ENCODE assay signal across 1 cellular context in the genomic region with DNA sequence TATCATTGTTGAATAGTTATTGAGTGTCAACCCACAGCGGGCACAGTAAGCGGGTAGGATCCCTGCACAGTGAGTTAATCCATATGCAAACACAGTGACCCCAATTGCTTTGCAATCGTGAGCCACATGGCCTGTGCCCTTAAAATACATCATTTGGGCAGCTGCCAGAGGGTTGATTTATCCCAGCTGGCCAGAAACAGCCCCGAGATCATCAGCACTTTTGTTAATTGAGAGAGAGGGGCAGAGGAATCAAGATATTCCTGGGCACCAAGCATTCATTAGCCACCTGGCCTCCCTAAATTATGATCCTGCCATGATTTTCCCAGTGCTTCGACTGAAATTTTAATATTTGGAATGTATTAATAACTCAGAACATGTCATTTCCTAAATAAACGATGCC.
TF ChIP-seq lines count a peak whose summit lies in the region.

No MANE protein-coding gene starts in this region.

TF ChIP-seq in SK-N-SH, 30 proteins besides CTCF, POLR2A, EP300 and RAD21 (continued from another document):
- TF ChIP-seq POLR2AphosphoS5 (IDR thresholded peaks at IDR 0.05; ENCODE audit: low read depth, low read length) (no peak), NFIC (IDR thresholded peaks at IDR 0.05; ENCODE audit: borderline replicate concordance) (no peak), RXRA (IDR thresholded peaks at IDR 0.05; ENCODE audit: borderline replicate concordance, low read depth) (no peak)
TF ChIP-seq in SK-N-SH: peak in this region for 5.
